6 cellular contexts compared by ENCODE assay signal in the genomic region with DNA sequence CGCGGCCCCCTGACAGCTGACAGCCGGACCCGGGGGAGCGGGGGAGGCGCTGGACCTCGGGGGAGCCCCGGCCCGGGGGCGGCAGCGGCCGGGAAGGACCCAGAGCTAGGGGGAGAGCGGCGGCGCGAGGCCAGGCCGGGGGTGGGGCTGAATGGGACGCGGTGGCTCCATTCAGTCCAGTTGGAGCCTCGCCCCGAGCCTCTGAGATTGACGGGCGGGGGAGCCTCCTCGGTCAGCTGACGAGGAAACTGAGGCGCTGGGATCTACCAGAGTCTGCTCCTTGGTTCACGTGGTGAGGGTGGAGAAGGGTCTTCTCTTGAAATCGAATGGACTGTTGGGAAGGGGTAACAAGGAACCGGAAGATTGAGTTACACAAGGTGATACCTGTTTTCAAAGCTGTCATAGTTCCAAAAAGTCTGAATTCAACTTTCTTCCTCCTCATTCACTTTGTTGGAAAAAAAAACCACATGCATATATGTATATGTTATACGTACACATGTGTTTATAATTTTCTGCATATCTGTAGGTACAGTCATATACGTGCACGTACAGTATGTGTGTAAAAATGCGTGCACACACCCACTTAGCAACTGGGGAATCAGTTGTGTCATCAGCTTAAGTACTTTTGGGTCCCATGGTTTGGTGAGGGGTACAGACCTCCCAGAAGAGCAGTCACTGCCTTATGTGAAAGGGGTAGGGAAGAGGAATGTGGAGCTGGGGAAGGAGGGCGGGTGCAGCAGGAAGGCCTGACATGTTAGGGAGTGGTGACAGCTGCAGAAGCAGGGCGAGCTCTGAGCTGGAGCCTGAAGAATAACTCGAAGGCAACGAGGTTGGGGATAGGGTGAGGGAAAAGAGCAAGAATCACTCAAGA. TPM values are rescaled to one million over a fixed set of nuclear protein-coding genes. Genes with fewer than 3 reads are reported as not detected.
DNase-seq lines count a peak whose midpoint lies in the region; ATAC-seq and TF ChIP-seq lines count a peak whose summit lies in the region.

No MANE protein-coding gene starts in this region.

- ATAC-seq in natural killer cell treated with Interleukin-12 subunit alpha and Interleukin-12 subunit beta and Interleukin-15 and Interleukin-18, amount 100 ng/mL, for 72 hours = peak in 1 of 2 donors; percentile 21
- ATAC-seq in GM21576 (IDR thresholded peaks at IDR 0.05; ENCODE audit: unreplicated experiment) = no peak
- no peak for ATAC-seq in GM19467 (IDR thresholded peaks at IDR 0.05; ENCODE audit: unreplicated experiment)

- H3K4me3 Mint-ChIP-seq in natural killer cell treated with Interleukin-12 subunit alpha and Interleukin-12 subunit beta and Interleukin-15 and Interleukin-18, amount 100 ng/mL, for 72 hours = peak overlapping the region; percentile 92

- in situ Hi-C loops in brain microvascular endothelial cell (cut with HindIII; ENCODE audit: low pct_ligation_motif_present, low sequenced_read_pairs) = no loop called here

- no peaks in the 10 kb centered on the region for H3K27me3 ChIP-seq in HL-60 (ENCODE audit: insufficient read depth, poor library complexity, severe bottlenecking)
- H3K27me3 ChIP-seq in brain microvascular endothelial cell (replicated peaks) = no peaks in the 10 kb centered on the region

- no peaks in the 10 kb centered on the region for H3K27me3 Mint-ChIP-seq in natural killer cell treated with Interleukin-12 subunit alpha and Interleukin-12 subunit beta and Interleukin-15 and Interleukin-18, amount 100 ng/mL, for 72 hours

- DNase-seq in HL-60 (ENCODE audit: low read depth in 1 of 2, low spot score in 1 of 2) = peak in 1 of 2 experiments; percentile 15
- DNase-seq in brain microvascular endothelial cell = no peak
- no peak for DNase-seq in natural killer cell treated with Interleukin-12 subunit alpha and Interleukin-12 subunit beta and Interleukin-15 and Interleukin-18, amount 100 ng/mL, for 72 hours (ENCODE audit: low spot score)
- DNase-seq in NCI-H1436 treated with DMSO at 0.1 percent for 48 hours (lab: John Stamatoyannopoulos, UW) = no peak

- peak overlapping the region; percentile 93 for H3K4me3 ChIP-seq in HL-60 (replicated peaks; ENCODE audit: insufficient read depth, low read length)
- H3K4me3 ChIP-seq in brain microvascular endothelial cell (ENCODE audit: low read depth, low read length) = peak overlapping the region; percentile 83

- H3K27ac Mint-ChIP-seq in natural killer cell treated with Interleukin-12 subunit alpha and Interleukin-12 subunit beta and Interleukin-15 and Interleukin-18, amount 100 ng/mL, for 72 hours = peak overlapping the region; percentile 68 to 84

- no peaks in the 10 kb centered on the region for H3K36me3 ChIP-seq in brain microvascular endothelial cell (replicated peaks)

- no peaks in the 10 kb centered on the region for H3K9me3 Mint-ChIP-seq in natural killer cell treated with Interleukin-12 subunit alpha and Interleukin-12 subunit beta and Interleukin-15 and Interleukin-18, amount 100 ng/mL, for 72 hours

- H3K36me3 Mint-ChIP-seq in natural killer cell treated with Interleukin-12 subunit alpha and Interleukin-12 subunit beta and Interleukin-15 and Interleukin-18, amount 100 ng/mL, for 72 hours = peaks cover 4% of the 10 kb centered on the region

- TF ChIP-seq CTCF in HL-60 (IDR thresholded peaks at IDR 0.05; ENCODE audit: insufficient read depth, low read length) (no peak), brain microvascular endothelial cell (IDR thresholded peaks at IDR 0.05; ENCODE audit: low read depth, low read length, missing control alignments) (no peak)

- H3K27ac ChIP-seq in HL-60 (replicated peaks) = peak overlapping the region; percentile 72
- H3K27ac ChIP-seq in brain microvascular endothelial cell = peak overlapping the region; percentile 52

- H3K4me1 Mint-ChIP-seq in natural killer cell treated with Interleukin-12 subunit alpha and Interleukin-12 subunit beta and Interleukin-15 and Interleukin-18, amount 100 ng/mL, for 72 hours (ENCODE audit: low read depth in 2 of 2) = peaks cover 37 to 38% of the 10 kb centered on the region in 2 donors

RNA-seq across cellular contexts. Expression of a gene that starts 0.6 kb away (rescaled TPM):
- 100 to 1,000 TPM in 1 of 2 donors, 10 to 100 TPM in 1; 54.8 to 109 TPM for total RNA-seq in natural killer cell treated with Interleukin-12 subunit alpha and Interleukin-12 subunit beta and Interleukin-15 and Interleukin-18, amount 100 ng/mL, for 72 hours

RNA-seq across cellular contexts. Expression of a gene that starts 1.6 kb away (rescaled TPM):
- total RNA-seq in natural killer cell treated with Interleukin-12 subunit alpha and Interleukin-12 subunit beta and Interleukin-15 and Interleukin-18, amount 100 ng/mL, for 72 hours = 10 to 100 TPM; 69.5 to 78.9 TPM

RNA-seq across cellular contexts. Expression of a gene that starts 37.6 kb away (rescaled TPM):
- total RNA-seq in natural killer cell treated with Interleukin-12 subunit alpha and Interleukin-12 subunit beta and Interleukin-15 and Interleukin-18, amount 100 ng/mL, for 72 hours = 1 to 10 TPM; 2.8 to 7.1 TPM

RNA-seq across cellular contexts. Expression of a gene that starts 48.8 kb away (rescaled TPM):
- 10 to 100 TPM; 38.1 to 40.5 TPM for total RNA-seq in natural killer cell treated with Interleukin-12 subunit alpha and Interleukin-12 subunit beta and Interleukin-15 and Interleukin-18, amount 100 ng/mL, for 72 hours
